Comparison of ENCODE assay signal across 16 cellular contexts in the genomic region with DNA sequence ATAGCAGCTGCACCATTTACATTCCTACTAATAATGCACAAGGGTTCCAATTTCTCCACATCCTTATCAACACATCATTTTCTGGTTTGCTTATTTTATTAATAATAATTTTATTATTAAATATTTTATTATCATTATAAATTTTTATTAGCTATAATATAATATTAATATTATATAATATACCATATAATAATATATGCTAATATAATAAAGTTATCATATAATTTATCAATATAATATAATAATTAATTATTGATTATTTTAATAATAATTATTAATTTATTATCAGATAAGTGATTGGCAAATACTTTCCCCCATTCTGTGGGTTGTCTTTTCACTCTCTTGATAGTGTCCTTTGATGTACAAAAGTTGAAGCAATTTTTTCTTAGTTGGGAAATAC. TPM values are rescaled to one million over a fixed set of nuclear protein-coding genes. Genes with fewer than 3 reads are reported as not detected.
DNase-seq lines count a peak whose midpoint lies in the region; FAIRE-seq lines count a peak whose summit lies in the region.
"Had no signal": no experiment of that assay in that cellular context is flagged by ENCODE, and none has a peak within 500 bp of the region (broad histone marks: within the 10 kb centered on the region; RNA-seq: fewer than 3 reads in every experiment).

No MANE protein-coding gene starts in this region.

- H3K27ac ChIP-seq in small intestine (ENCODE audit: low read depth in 1 of 2, low read length in 1 of 2) = no peak overlapping the region
- H3K27ac ChIP-seq: BLaER1 treated with 17β-estradiol and CSF1 and Interleukin-3, amounts not matched to agents 10 nM and 100 nM; GM23248 had no signal

- H3K4me1 ChIP-seq in small intestine (ENCODE audit: control insufficient read depth in 2 of 2, insufficient read depth in 1 of 2, low read depth in 1 of 2, low read length in 1 of 2) = no peaks in the 10 kb centered on the region
- H3K4me1 ChIP-seq: BLaER1 treated with 17β-estradiol and CSF1 and Interleukin-3, amounts not matched to agents 10 nM and 100 nM had no signal

- no peak overlapping the region for H3K27ac Mint-ChIP-seq in activated CD4-positive, alpha-beta memory T cell treated with anti-CD3 and anti-CD28 coated beads, Interleukin-2, amount 10 ng/mL, durations not matched to agents 7 days and 5 days
- H3K27ac Mint-ChIP-seq: CD4-positive, CD25-positive, alpha-beta regulatory T cell had no signal

- DNase-seq in RCC 7860 (ENCODE audit: low spot score) (no peak), small intestine (no peak), RKO (ENCODE audit: low spot score) (no peak), foreskin melanocyte (no peak)
- DNase-seq in activated CD4-positive, alpha-beta memory T cell treated with anti-CD3 and anti-CD28 coated beads, Interleukin-2, amount 10 ng/mL, durations not matched to agents 7 days and 5 days = no peak
- DNase-seq: 8988T; ACHN; CD4-positive, CD25-positive, alpha-beta regulatory T cell; DMS53; GM23248; IMR-90 had no signal

- no peaks in the 10 kb centered on the region for H3K9me3 ChIP-seq in small intestine (ENCODE audit: control insufficient read depth, low read depth)

- no peaks in the 10 kb centered on the region for H3K9me3 Mint-ChIP-seq in activated CD4-positive, alpha-beta memory T cell treated with anti-CD3 and anti-CD28 coated beads, Interleukin-2, amount 10 ng/mL, durations not matched to agents 7 days and 5 days

- no peak overlapping the region for H3K4me3 ChIP-seq in small intestine (ENCODE audit: low read depth in 1 of 2, low read length in 2 of 2)
- H3K4me3 ChIP-seq: BLaER1 treated with 17β-estradiol and CSF1 and Interleukin-3, amounts not matched to agents 10 nM and 100 nM; GM23248 had no signal

- POLR2A ChIA-PET in activated CD4-positive, alpha-beta memory T cell treated with anti-CD3 and anti-CD28 coated beads, Interleukin-2, amount 10 ng/mL, durations not matched to agents 7 days and 5 days (lab: Charles Lee) = no interaction called here

- no peaks in the 10 kb centered on the region for H3K36me3 Mint-ChIP-seq in activated CD4-positive, alpha-beta memory T cell treated with anti-CD3 and anti-CD28 coated beads, Interleukin-2, amount 10 ng/mL, durations not matched to agents 7 days and 5 days (ENCODE audit: low read depth)
- H3K36me3 Mint-ChIP-seq: CD4-positive, CD25-positive, alpha-beta regulatory T cell had no signal

- H3K4me1 Mint-ChIP-seq in activated CD4-positive, alpha-beta memory T cell treated with anti-CD3 and anti-CD28 coated beads, Interleukin-2, amount 10 ng/mL, durations not matched to agents 7 days and 5 days = no peaks in the 10 kb centered on the region

- H3K27me3 ChIP-seq in small intestine (ENCODE audit: control insufficient read depth in 2 of 2, insufficient read depth in 2 of 2, low read length in 2 of 2) = peaks cover 0 to 5% of the 10 kb centered on the region in 2 donors
- H3K27me3 ChIP-seq: BLaER1 treated with 17β-estradiol and CSF1 and Interleukin-3, amounts not matched to agents 10 nM and 100 nM had no signal

- FAIRE-seq in G401.6 (lab: Jason Lieb, UNC) (peak; percentile 95), RCC 7860 (lab: Jason Lieb, UNC) (peak; percentile 84), colon (lab: Jason Lieb, UNC) (peak; percentile 61), small intestine (lab: Jason Lieb, UNC) (peak; percentile 94)
- FAIRE-seq: H54 had no signal

- H3K27me3 Mint-ChIP-seq in activated CD4-positive, alpha-beta memory T cell treated with anti-CD3 and anti-CD28 coated beads, Interleukin-2, amount 10 ng/mL, durations not matched to agents 7 days and 5 days = peaks cover 28% of the 10 kb centered on the region

- H3K36me3 ChIP-seq in small intestine (ENCODE audit: control insufficient read depth in 2 of 2, insufficient read depth in 2 of 2, low read length in 2 of 2) = no peaks in the 10 kb centered on the region
- H3K36me3 ChIP-seq: BLaER1 treated with 17β-estradiol and CSF1 and Interleukin-3, amounts not matched to agents 10 nM and 100 nM had no signal

- H3K4me3 Mint-ChIP-seq in activated CD4-positive, alpha-beta memory T cell treated with anti-CD3 and anti-CD28 coated beads, Interleukin-2, amount 10 ng/mL, durations not matched to agents 7 days and 5 days = no peak overlapping the region
- H3K4me3 Mint-ChIP-seq: CD4-positive, CD25-positive, alpha-beta regulatory T cell had no signal

- CTCF ChIA-PET in activated CD4-positive, alpha-beta memory T cell treated with anti-CD3 and anti-CD28 coated beads, Interleukin-2, amount 10 ng/mL, durations not matched to agents 7 days and 5 days (lab: Charles Lee) = interaction anchor here (0.5 to 0.9 kb wide), 3 partner anchors 38 to 373 kb away, joined by 3 read pairs; no protein-coding TSS in a partner anchor

RNA-seq across cellular contexts. Expression of gene OR2AT4, which starts 27.7 kb away (rescaled TPM):
- not detected for polyA plus RNA-seq in small intestine
- not detected for total RNA-seq in activated CD4-positive, alpha-beta memory T cell treated with anti-CD3 and anti-CD28 coated beads, Interleukin-2, amount 10 ng/mL, durations not matched to agents 7 days and 5 days
- total RNA-seq: CD4-positive, CD25-positive, alpha-beta regulatory T cell; GM23248; HT-29; IMR-90 had no signal
- polyA plus RNA-seq: CD4-positive, CD25-positive, alpha-beta regulatory T cell; GM23248; IMR-90 had no signal
